In the genomic region with DNA sequence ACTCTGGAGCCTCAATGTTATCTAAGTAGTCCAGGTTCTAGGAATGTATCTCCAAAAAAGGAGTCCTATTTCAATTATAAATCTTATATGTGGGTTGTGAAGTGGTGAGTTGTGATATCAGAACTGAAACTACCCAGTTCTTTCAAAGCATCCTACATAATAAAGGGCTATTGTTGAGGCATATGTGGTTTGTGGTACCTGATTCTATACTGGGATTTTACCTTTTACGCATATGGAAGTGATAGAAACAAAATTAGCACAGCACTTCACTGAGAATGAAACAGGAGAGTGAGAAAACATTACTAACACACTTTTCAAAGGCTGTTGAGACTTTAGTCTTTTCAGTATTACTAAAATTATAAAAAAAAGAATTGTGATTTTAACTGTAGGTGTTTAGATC, we compare ENCODE assay signal across 12 cellular contexts.
DNase-seq lines count a peak whose midpoint lies in the region; ATAC-seq lines count a peak whose summit lies in the region.
"Had no signal": no experiment of that assay in that cellular context is flagged by ENCODE, and none has a peak within 500 bp of the region (broad histone marks: within the 10 kb centered on the region; RNA-seq: fewer than 3 reads in every experiment).

No MANE protein-coding gene starts in this region.

- peak; percentile 48 to 66 for ATAC-seq in activated T-cell treated with anti-CD3 and anti-CD28 coated beads, Interleukin-2, amount 50 U/mL, for 4 hours
- ATAC-seq in GM21717 (IDR thresholded peaks at IDR 0.05; ENCODE audit: unreplicated experiment) (peak; percentile 99), HG03097 (IDR thresholded peaks at IDR 0.05; ENCODE audit: low FRiP score, unreplicated experiment) (peak; percentile 98)
- ATAC-seq in stimulated activated naive B cell treated with anti-CD40 and anti-IgM and Interleukin-4, amounts not matched to agents 10 μg/mL and 1 μg/mL and 100 μg/mL, for 72 hours (replicated peaks), result peak; percentile 97 to 99

- DNase-seq in activated T-cell treated with anti-CD3 and anti-CD28 coated beads, Interleukin-2, amount 50 U/mL, for 4 hours, result no peak
- DNase-seq in activated T-cell treated with anti-CD3 and anti-CD28 coated beads for 4 hours, result no peak
- no peak for DNase-seq in stimulated activated naive B cell treated with anti-CD40 and anti-IgM and Interleukin-4, amounts not matched to agents 10 μg/mL and 1 μg/mL and 100 μg/mL, for 72 hours
- no peak for DNase-seq in activated CD4-positive, alpha-beta T cell treated with anti-CD3 and anti-CD28 coated beads for 4 hours
- no peak for DNase-seq in effector CD8-positive, alpha-beta T cell (lab: John Stamatoyannopoulos, UW)
- no peak for DNase-seq in D341Med (ENCODE audit: low spot score)
- DNase-seq: immature natural killer cell, SHP77, sigmoid colon had no signal

- H3K4me1 Mint-ChIP-seq in activated T-cell treated with anti-CD3 and anti-CD28 coated beads, Interleukin-2, amount 50 U/mL, for 4 hours (ENCODE audit: low read depth), result no peaks in the 10 kb centered on the region
- peaks cover 2 to 5% of the 10 kb centered on the region in 2 donors for H3K4me1 Mint-ChIP-seq in stimulated activated naive B cell treated with anti-CD40 and anti-IgM and Interleukin-4, amounts not matched to agents 10 μg/mL and 1 μg/mL and 100 μg/mL, for 72 hours
- H3K4me1 Mint-ChIP-seq: central memory CD8-positive, alpha-beta T cell; immature natural killer cell had no signal

- H3K36me3 Mint-ChIP-seq in activated T-cell treated with anti-CD3 and anti-CD28 coated beads, Interleukin-2, amount 50 U/mL, for 4 hours (ENCODE audit: insufficient read depth), result no peaks in the 10 kb centered on the region
- no peaks in the 10 kb centered on the region for H3K36me3 Mint-ChIP-seq in stimulated activated naive B cell treated with anti-CD40 and anti-IgM and Interleukin-4, amounts not matched to agents 10 μg/mL and 1 μg/mL and 100 μg/mL, for 72 hours
- H3K36me3 Mint-ChIP-seq: immature natural killer cell had no signal

- no peak overlapping the region for H3K4me3 Mint-ChIP-seq in activated T-cell treated with anti-CD3 and anti-CD28 coated beads, Interleukin-2, amount 50 U/mL, for 4 hours
- no peak overlapping the region for H3K4me3 Mint-ChIP-seq in stimulated activated naive B cell treated with anti-CD40 and anti-IgM and Interleukin-4, amounts not matched to agents 10 μg/mL and 1 μg/mL and 100 μg/mL, for 72 hours
- H3K4me3 Mint-ChIP-seq: central memory CD8-positive, alpha-beta T cell; immature natural killer cell had no signal

- H3K27me3 Mint-ChIP-seq in activated T-cell treated with anti-CD3 and anti-CD28 coated beads, Interleukin-2, amount 50 U/mL, for 4 hours (ENCODE audit: low read depth), result no peaks in the 10 kb centered on the region
- H3K27me3 Mint-ChIP-seq in stimulated activated naive B cell treated with anti-CD40 and anti-IgM and Interleukin-4, amounts not matched to agents 10 μg/mL and 1 μg/mL and 100 μg/mL, for 72 hours, result no peaks in the 10 kb centered on the region
- H3K27me3 Mint-ChIP-seq: central memory CD8-positive, alpha-beta T cell had no signal

- H3K27ac Mint-ChIP-seq in stimulated activated naive B cell treated with anti-CD40 and anti-IgM and Interleukin-4, amounts not matched to agents 10 μg/mL and 1 μg/mL and 100 μg/mL, for 72 hours, result no peak overlapping the region
- H3K27ac Mint-ChIP-seq: immature natural killer cell had no signal

- H3K9me3 Mint-ChIP-seq in activated T-cell treated with anti-CD3 and anti-CD28 coated beads, Interleukin-2, amount 50 U/mL, for 4 hours, result no peaks in the 10 kb centered on the region
- peaks cover 3% of the 10 kb centered on the region in 2 donors for H3K9me3 Mint-ChIP-seq in stimulated activated naive B cell treated with anti-CD40 and anti-IgM and Interleukin-4, amounts not matched to agents 10 μg/mL and 1 μg/mL and 100 μg/mL, for 72 hours
